Comparison of ENCODE assay signal across 7 cellular contexts in genomic region chr2:135960598-135961551, GRCh38. TPM values are rescaled to one million over a fixed set of nuclear protein-coding genes. Genes with fewer than 3 reads are reported as not detected.
DNase-seq lines count a peak whose midpoint lies in the region; ATAC-seq, FAIRE-seq and TF ChIP-seq lines count a peak whose summit lies in the region.

No MANE protein-coding gene starts in this region.

- H3K9me2 ChIP-seq in GM23338 (ENCODE audit: insufficient read depth), result no peaks in the 10 kb centered on the region

- H3K4me3 Mint-ChIP-seq in GM23338, result peak overlapping the region; percentile 48

- H3K27ac ChIP-seq in GM23338 (ENCODE audit: low read depth), result peak overlapping the region; percentile 87

- peak overlapping the region; percentile 21 for H3K4me2 ChIP-seq in GM23338

- H3K9me3 Mint-ChIP-seq in GM23338, result no peaks in the 10 kb centered on the region

- peak overlapping the region; percentile 92 for H3K27ac Mint-ChIP-seq in GM23338

- TF ChIP-seq CTCF in GM23338 (conservative IDR thresholded peaks at IDR 0.05; ENCODE audit: low read depth in 2 of 2) (no peak), choroid plexus epithelial cell (conservative IDR thresholded peaks at IDR 0.05; ENCODE audit: low read depth, low read length) (no peak)

- ATAC-seq in GM23338 (peak; percentile 82), HG02610 (IDR thresholded peaks at IDR 0.05; ENCODE audit: unreplicated experiment) (no peak), HG03571 (IDR thresholded peaks at IDR 0.05; ENCODE audit: unreplicated experiment) (no peak)

- H3K36me3 ChIP-seq in GM23338 (ENCODE audit: insufficient read depth), result no peaks in the 10 kb centered on the region

- no peaks in the 10 kb centered on the region for H4K20me1 ChIP-seq in GM23338 (replicated peaks; ENCODE audit: insufficient read depth)

- TF ChIP-seq POLR2A in GM12892 (IDR thresholded peaks at IDR 0.05; ENCODE audit: low read depth, low read length), result no peak

- no peaks in the 10 kb centered on the region for H3K27me3 ChIP-seq in GM23338 (ENCODE audit: insufficient read depth)

- H3K4me1 ChIP-seq in GM23338 (ENCODE audit: insufficient read depth), result peaks cover 40% of the 10 kb centered on the region

- peaks cover 3% of the 10 kb centered on the region for H3K27me3 Mint-ChIP-seq in GM23338 (ENCODE audit: insufficient read depth, low read depth, poor library complexity)

- peak overlapping the region; percentile 8 for H3K4me3 ChIP-seq in GM23338
- no peak overlapping the region for H3K4me3 ChIP-seq in choroid plexus epithelial cell (ENCODE audit: low read depth, low read length)

- H3F3A ChIP-seq in GM23338 (replicated peaks; ENCODE audit: low read depth), result no peaks in the 10 kb centered on the region

- DNase-seq in GM23338 (ENCODE audit: low spot score), result peak; percentile 57
- peak; percentile 96 for DNase-seq in NCI-H526 treated with DMSO at 0.1 percent for 48 hours (lab: John Stamatoyannopoulos, UW)
- peak; percentile 53 for DNase-seq in choroid plexus epithelial cell (ENCODE audit: low read depth)
- DNase-seq in pons (ENCODE audit: low spot score), result peak; percentile 31
- DNase-seq in GM12892 (ENCODE audit: insufficient read length), result no peak

- H3K4me1 Mint-ChIP-seq in GM23338, result peaks cover 43% of the 10 kb centered on the region

- H3K79me2 ChIP-seq in GM23338 (replicated peaks; ENCODE audit: insufficient read depth), result peaks cover 64% of the 10 kb centered on the region

- no peak overlapping the region for H2AFZ ChIP-seq in GM23338

- H3K36me3 Mint-ChIP-seq in GM23338 (ENCODE audit: low read depth), result peaks cover 14% of the 10 kb centered on the region

- no peak for FAIRE-seq in GM12892 (lab: Jason Lieb, UNC)

TF ChIP-seq in GM23338, 12 proteins besides CTCF, POLR2A, EP300 and RAD21:
- TF ChIP-seq STAT1 (IDR thresholded peaks at IDR 0.05; ENCODE audit: unreplicated experiment) (no peak), NANOG (IDR thresholded peaks at IDR 0.05; ENCODE audit: borderline replicate concordance) (peak; percentile 44; the same call in 1 of the 2 replicates), ZNF331 (CRISPR knock-in tag; IDR thresholded peaks at IDR 0.05; ENCODE audit: low read depth) (no peak), REST (IDR thresholded peaks at IDR 0.05; ENCODE audit: unreplicated experiment) (no peak)
- TF ChIP-seq, protein P1, sequence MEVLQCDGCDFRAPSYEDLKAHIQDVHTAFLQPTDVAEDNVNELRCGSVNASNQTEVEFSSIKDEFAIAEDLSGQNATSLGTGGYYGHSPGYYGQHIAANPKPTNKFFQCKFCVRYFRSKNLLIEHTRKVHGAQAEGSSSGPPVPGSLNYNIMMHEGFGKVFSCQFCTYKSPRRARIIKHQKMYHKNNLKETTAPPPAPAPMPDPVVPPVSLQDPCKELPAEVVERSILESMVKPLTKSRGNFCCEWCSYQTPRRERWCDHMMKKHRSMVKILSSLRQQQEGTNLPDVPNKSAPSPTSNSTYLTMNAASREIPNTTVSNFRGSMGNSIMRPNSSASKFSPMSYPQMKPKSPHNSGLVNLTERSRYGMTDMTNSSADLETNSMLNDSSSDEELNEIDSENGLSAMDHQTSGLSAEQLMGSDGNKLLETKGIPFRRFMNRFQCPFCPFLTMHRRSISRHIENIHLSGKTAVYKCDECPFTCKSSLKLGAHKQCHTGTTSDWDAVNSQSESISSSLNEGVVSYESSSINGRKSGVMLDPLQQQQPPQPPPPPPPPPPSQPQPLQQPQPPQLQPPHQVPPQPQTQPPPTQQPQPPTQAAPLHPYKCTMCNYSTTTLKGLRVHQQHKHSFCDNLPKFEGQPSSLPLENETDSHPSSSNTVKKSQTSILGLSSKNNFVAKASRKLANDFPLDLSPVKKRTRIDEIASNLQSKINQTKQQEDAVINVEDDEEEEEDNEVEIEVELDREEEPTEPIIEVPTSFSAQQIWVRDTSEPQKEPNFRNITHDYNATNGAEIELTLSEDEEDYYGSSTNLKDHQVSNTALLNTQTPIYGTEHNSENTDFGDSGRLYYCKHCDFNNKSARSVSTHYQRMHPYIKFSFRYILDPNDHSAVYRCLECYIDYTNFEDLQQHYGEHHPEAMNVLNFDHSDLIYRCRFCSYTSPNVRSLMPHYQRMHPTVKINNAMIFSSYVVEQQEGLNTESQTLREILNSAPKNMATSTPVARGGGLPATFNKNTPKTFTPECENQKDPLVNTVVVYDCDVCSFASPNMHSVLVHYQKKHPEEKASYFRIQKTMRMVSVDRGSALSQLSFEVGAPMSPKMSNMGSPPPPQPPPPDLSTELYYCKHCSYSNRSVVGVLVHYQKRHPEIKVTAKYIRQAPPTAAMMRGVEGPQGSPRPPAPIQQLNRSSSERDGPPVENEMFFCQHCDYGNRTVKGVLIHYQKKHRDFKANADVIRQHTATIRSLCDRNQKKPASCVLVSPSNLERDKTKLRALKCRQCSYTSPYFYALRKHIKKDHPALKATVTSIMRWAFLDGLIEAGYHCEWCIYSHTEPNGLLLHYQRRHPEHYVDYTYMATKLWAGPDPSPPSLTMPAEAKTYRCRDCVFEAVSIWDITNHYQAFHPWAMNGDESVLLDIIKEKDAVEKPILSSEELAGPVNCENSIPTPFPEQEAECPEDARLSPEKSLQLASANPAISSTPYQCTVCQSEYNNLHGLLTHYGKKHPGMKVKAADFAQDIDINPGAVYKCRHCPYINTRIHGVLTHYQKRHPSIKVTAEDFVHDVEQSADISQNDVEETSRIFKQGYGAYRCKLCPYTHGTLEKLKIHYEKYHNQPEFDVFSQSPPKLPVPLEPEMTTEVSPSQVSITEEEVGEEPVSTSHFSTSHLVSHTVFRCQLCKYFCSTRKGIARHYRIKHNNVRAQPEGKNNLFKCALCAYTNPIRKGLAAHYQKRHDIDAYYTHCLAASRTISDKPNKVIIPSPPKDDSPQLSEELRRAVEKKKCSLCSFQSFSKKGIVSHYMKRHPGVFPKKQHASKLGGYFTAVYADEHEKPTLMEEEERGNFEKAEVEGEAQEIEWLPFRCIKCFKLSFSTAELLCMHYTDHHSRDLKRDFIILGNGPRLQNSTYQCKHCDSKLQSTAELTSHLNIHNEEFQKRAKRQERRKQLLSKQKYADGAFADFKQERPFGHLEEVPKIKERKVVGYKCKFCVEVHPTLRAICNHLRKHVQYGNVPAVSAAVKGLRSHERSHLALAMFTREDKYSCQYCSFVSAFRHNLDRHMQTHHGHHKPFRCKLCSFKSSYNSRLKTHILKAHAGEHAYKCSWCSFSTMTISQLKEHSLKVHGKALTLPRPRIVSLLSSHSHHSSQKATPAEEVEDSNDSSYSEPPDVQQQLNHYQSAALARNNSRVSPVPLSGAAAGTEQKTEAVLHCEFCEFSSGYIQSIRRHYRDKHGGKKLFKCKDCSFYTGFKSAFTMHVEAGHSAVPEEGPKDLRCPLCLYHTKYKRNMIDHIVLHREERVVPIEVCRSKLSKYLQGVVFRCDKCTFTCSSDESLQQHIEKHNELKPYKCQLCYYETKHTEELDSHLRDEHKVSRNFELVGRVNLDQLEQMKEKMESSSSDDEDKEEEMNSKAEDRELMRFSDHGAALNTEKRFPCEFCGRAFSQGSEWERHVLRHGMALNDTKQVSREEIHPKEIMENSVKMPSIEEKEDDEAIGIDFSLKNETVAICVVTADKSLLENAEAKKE (CRISPR knock-in tag; IDR thresholded peaks at IDR 0.05), result no peak

RNA-seq across cellular contexts. Expression of gene DARS1, which starts 24.6 kb away (rescaled TPM):
- total RNA-seq in GM23338 (2014; rRNA removed; shearing (Covaris generic)), result 115 and 145 TPM in 2 replicates
- 148 and 165 TPM in 2 replicates for polyA plus RNA-seq in GM23338 (2016; fragmentation: Nextera tagmentation; extraction: Ambion mirVana)
- 196 TPM for polyA plus RNA-seq in GM12892 (2012; ENCODE audit: missing spikeins)
